ENCODE assay signal across 24 cellular contexts in genomic region chr1:20372676-20373075, GRCh38.
"Had no signal": no experiment of that assay in that cellular context is flagged by ENCODE, and none has a peak within 500 bp of the region (broad histone marks: within the 10 kb centered on the region; RNA-seq: fewer than 3 reads in every experiment).

No MANE protein-coding gene starts in this region.

- H3K4me1 Mint-ChIP-seq: immature natural killer cell had no signal

- H3K4me3 Mint-ChIP-seq: immature natural killer cell; naive thymus-derived CD4-positive, alpha-beta T cell; natural killer cell treated with Interleukin-12 subunit alpha and Interleukin-12 subunit beta and Interleukin-15 and Interleukin-18, amount 100 ng/mL, for 72 hours; stimulated activated naive CD8-positive, alpha-beta T cell treated with anti-CD3 and anti-CD28 coated beads, Interleukin-15, Interleukin-2, amounts not matched to agents 100 ng/mL and 50 ng/mL, for 24 hours had no signal

- H3K4me1 ChIP-seq: left ventricle myocardium inferior, pancreas, right lobe of liver, suprapubic skin, tibial artery, upper lobe of right lung had no signal

- H3K27ac Mint-ChIP-seq: immature natural killer cell; naive thymus-derived CD4-positive, alpha-beta T cell; natural killer cell treated with Interleukin-12 subunit alpha and Interleukin-12 subunit beta and Interleukin-15 and Interleukin-18, amount 100 ng/mL, for 72 hours; progenitor cell of endocrine pancreas; stimulated activated naive CD8-positive, alpha-beta T cell treated with anti-CD3 and anti-CD28 coated beads, Interleukin-15, Interleukin-2, amounts not matched to agents 100 ng/mL and 50 ng/mL, for 24 hours had no signal

- H3K27ac ChIP-seq: heart left ventricle, left ventricle myocardium inferior, pancreas, right atrium auricular region, right lobe of liver, skin epidermis, suprapubic skin, thoracic aorta, tibial artery, upper lobe of right lung had no signal

- H3K36me3 ChIP-seq: heart left ventricle, left ventricle myocardium inferior, pancreas, right atrium auricular region, right lobe of liver, suprapubic skin, thoracic aorta, tibial artery, upper lobe of right lung had no signal

- H3K9me3 ChIP-seq: heart left ventricle, left ventricle myocardium inferior, mucosa of descending colon, pancreas, right atrium auricular region, right lobe of liver, suprapubic skin, thoracic aorta, tibial artery, upper lobe of right lung had no signal

- H3K9me3 Mint-ChIP-seq: immature natural killer cell; naive thymus-derived CD4-positive, alpha-beta T cell; natural killer cell treated with Interleukin-12 subunit alpha and Interleukin-12 subunit beta and Interleukin-15 and Interleukin-18, amount 100 ng/mL, for 72 hours; stimulated activated naive CD8-positive, alpha-beta T cell treated with anti-CD3 and anti-CD28 coated beads, Interleukin-15, Interleukin-2, amounts not matched to agents 100 ng/mL and 50 ng/mL, for 24 hours had no signal

- H3K27me3 ChIP-seq: right atrium auricular region had no signal

- DNase-seq: immature natural killer cell; left ventricle myocardium inferior; midbrain; mucosa of descending colon; naive thymus-derived CD4-positive, alpha-beta T cell; pancreas; right lobe of liver; stimulated activated CD4-positive, alpha-beta T cell treated with anti-CD3 and anti-CD28 coated beads, Interleukin-12 subunit alpha, Interleukin-12 subunit beta, amount 100 ng/mL, for 4 hours; stimulated activated CD4-positive, alpha-beta T cell treated with anti-CD3 and anti-CD28 coated beads, Interleukin-15, amount 100 ng/mL, for 24 hours; stimulated activated CD4-positive, alpha-beta T cell treated with anti-CD3 and anti-CD28 coated beads, Interleukin-2, amount 100 ng/mL, for 24 hours; stimulated activated CD4-positive, alpha-beta T cell treated with anti-CD3 and anti-CD28 coated beads, Interleukin-4, amount 100 ng/mL, for 1 hour; stimulated activated naive CD4-positive, alpha-beta T cell; tibial artery; trophoblast cell; upper lobe of right lung had no signal

- H3K4me3 ChIP-seq: heart left ventricle, left ventricle myocardium inferior, lung, mucosa of descending colon, pancreas, right atrium auricular region, right lobe of liver, skin epidermis, suprapubic skin, thoracic aorta, tibial artery, upper lobe of right lung had no signal

- ATAC-seq: heart left ventricle; mucosa of descending colon; naive thymus-derived CD4-positive, alpha-beta T cell; natural killer cell treated with Interleukin-12 subunit alpha and Interleukin-12 subunit beta and Interleukin-15 and Interleukin-18, amount 100 ng/mL, for 72 hours; pancreas; right lobe of liver; upper lobe of right lung had no signal

- H3K36me3 Mint-ChIP-seq: natural killer cell treated with Interleukin-12 subunit alpha and Interleukin-12 subunit beta and Interleukin-15 and Interleukin-18, amount 100 ng/mL, for 72 hours had no signal
